Comparison of ENCODE assay signal across 1 cellular context in genomic region chr6:169752074-169752623, GRCh38.
A peak's percentile ranks its signal among the peaks of the same experiment; 100 is the strongest.
TF ChIP-seq lines count a peak whose summit lies in the region.

No MANE protein-coding gene starts in this region.

TF ChIP-seq in HepG2, 621 proteins besides CTCF, POLR2A, EP300 and RAD21 (continues in another document):
- TF ChIP-seq DR1 (CRISPR knock-in tag; IDR thresholded peaks at IDR 0.05) (no peak), AKAP8 (CRISPR knock-in tag; IDR thresholded peaks at IDR 0.05) (no peak), KDM3A (CRISPR knock-in tag; IDR thresholded peaks at IDR 0.05; ENCODE audit: low read depth) (no peak), RXRB (CRISPR knock-in tag; IDR thresholded peaks at IDR 0.05; ENCODE audit: borderline replicate concordance) (0 out of 2 replicates have a peak, but pooled peaks have one; percentile 34), KDM5A (IDR thresholded peaks at IDR 0.05; ENCODE audit: borderline replicate concordance, low read length) (0 out of 2 replicates have a peak, but pooled peaks have one; percentile 39), NR0B2 (CRISPR knock-in tag; IDR thresholded peaks at IDR 0.05) (0 out of 2 replicates have a peak, but pooled peaks have one; percentile 11), MED8 (CRISPR knock-in tag; IDR thresholded peaks at IDR 0.05; ENCODE audit: insufficient replicate concordance) (no peak), SOX5 (CRISPR knock-in tag; IDR thresholded peaks at IDR 0.05; ENCODE audit: borderline replicate concordance) (0 out of 2 replicates have a peak, but pooled peaks have one; percentile 10), RCOR2 (CRISPR knock-in tag; IDR thresholded peaks at IDR 0.05) (peak; percentile 51; the same call in 1 of the 2 replicates), ZNF446 (CRISPR knock-in tag; IDR thresholded peaks at IDR 0.05) (no peak), CREB1 (IDR thresholded peaks at IDR 0.05) (no peak), CREB1 (CRISPR knock-in tag; IDR thresholded peaks at IDR 0.05) (peak; percentile 71), ZNF781 (CRISPR knock-in tag; IDR thresholded peaks at IDR 0.05; ENCODE audit: borderline replicate concordance, not compliant biosample characterization) (peak; percentile 58), NCOA1 (CRISPR knock-in tag; IDR thresholded peaks at IDR 0.05) (0 out of 2 replicates have a peak, but pooled peaks have one; percentile 86), CEBPZ (IDR thresholded peaks at IDR 0.05; ENCODE audit: low read length) (no peak), TOE1 (CRISPR knock-in tag; IDR thresholded peaks at IDR 0.05) (0 out of 2 replicates have a peak, but pooled peaks have one; percentile 31), BCL6 (CRISPR knock-in tag; IDR thresholded peaks at IDR 0.05) (0 out of 2 replicates have a peak, but pooled peaks have one; percentile 13), POLR2AphosphoS5 (IDR thresholded peaks at IDR 0.05; ENCODE audit: low read depth, low read length) (0 out of 2 replicates have a peak, but pooled peaks have one; percentile 27), ZNF660 (CRISPR knock-in tag; IDR thresholded peaks at IDR 0.05; ENCODE audit: borderline replicate concordance, low read depth) (no peak), ZBTB20 (CRISPR knock-in tag; IDR thresholded peaks at IDR 0.05; ENCODE audit: borderline replicate concordance, low read depth) (no peak; the same call in 1 of the 2 replicates), SIN3A (IDR thresholded peaks at IDR 0.05; ENCODE audit: borderline replicate concordance, low read depth, low read length) (0 out of 2 replicates have a peak, but pooled peaks have one; percentile 47), DNMT1 (CRISPR knock-in tag; IDR thresholded peaks at IDR 0.05) (no peak), THAP8 (CRISPR knock-in tag; IDR thresholded peaks at IDR 0.05; ENCODE audit: borderline replicate concordance) (no peak), LCORL (IDR thresholded peaks at IDR 0.05) (no peak), LCORL (CRISPR knock-in tag; IDR thresholded peaks at IDR 0.05) (peak; percentile 4; the same call in 1 of the 2 replicates), ZNF335 (CRISPR knock-in tag; IDR thresholded peaks at IDR 0.05) (peak; percentile 52; the same call in 1 of the 2 replicates), ZNF3 (CRISPR knock-in tag; IDR thresholded peaks at IDR 0.05) (no peak), TEF (CRISPR knock-in tag; IDR thresholded peaks at IDR 0.05) (0 out of 2 replicates have a peak, but pooled peaks have one; percentile 3), SMC3 (IDR thresholded peaks at IDR 0.05; ENCODE audit: low read length) (peak; percentile 13; the same call in 1 of the 2 replicates), CC2D1A (CRISPR knock-in tag; IDR thresholded peaks at IDR 0.05) (0 out of 2 replicates have a peak, but pooled peaks have one; percentile 15), ZNF737 (CRISPR knock-in tag; IDR thresholded peaks at IDR 0.05; ENCODE audit: borderline replicate concordance) (peak; percentile 1; the same call in 1 of the 2 replicates), CERS6 (CRISPR knock-in tag; IDR thresholded peaks at IDR 0.05) (0 out of 2 replicates have a peak, but pooled peaks have one; percentile 33), HDAC1 (CRISPR knock-in tag; IDR thresholded peaks at IDR 0.05) (no peak), GFI1 (CRISPR knock-in tag; IDR thresholded peaks at IDR 0.05; ENCODE audit: borderline replicate concordance) (no peak), ZNF18 (CRISPR knock-in tag; IDR thresholded peaks at IDR 0.05; ENCODE audit: insufficient replicate concordance) (peak; percentile 7), BCLAF1 (IDR thresholded peaks at IDR 0.05) (no peak), SNAI1 (CRISPR knock-in tag; IDR thresholded peaks at IDR 0.05; ENCODE audit: borderline replicate concordance) (no peak), ZNF30 (CRISPR knock-in tag; IDR thresholded peaks at IDR 0.05) (0 out of 2 replicates have a peak, but pooled peaks have one; percentile 53), ZNF12 (CRISPR knock-in tag; IDR thresholded peaks at IDR 0.05) (peak; percentile 2; the same call in 1 of the 2 replicates), SOX13 (IDR thresholded peaks at IDR 0.05) (no peak), SOX13 (CRISPR knock-in tag; conservative IDR thresholded peaks at IDR 0.05 in 1 of 2, IDR thresholded peaks at IDR 0.05 in 1 of 2) (0 out of 4 replicates have a peak, but pooled peaks of 1 of the 2 experiments have one; percentile 52)
- TF ChIP-seq, protein P1, sequence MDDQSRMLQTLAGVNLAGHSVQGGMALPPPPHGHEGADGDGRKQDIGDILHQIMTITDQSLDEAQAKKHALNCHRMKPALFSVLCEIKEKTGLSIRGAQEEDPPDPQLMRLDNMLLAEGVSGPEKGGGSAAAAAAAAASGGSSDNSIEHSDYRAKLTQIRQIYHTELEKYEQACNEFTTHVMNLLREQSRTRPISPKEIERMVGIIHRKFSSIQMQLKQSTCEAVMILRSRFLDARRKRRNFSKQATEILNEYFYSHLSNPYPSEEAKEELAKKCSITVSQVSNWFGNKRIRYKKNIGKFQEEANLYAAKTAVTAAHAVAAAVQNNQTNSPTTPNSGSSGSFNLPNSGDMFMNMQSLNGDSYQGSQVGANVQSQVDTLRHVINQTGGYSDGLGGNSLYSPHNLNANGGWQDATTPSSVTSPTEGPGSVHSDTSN (CRISPR knock-in tag; IDR thresholded peaks at IDR 0.05; ENCODE audit: borderline replicate concordance), result no peak
- TF ChIP-seq, protein P2, sequence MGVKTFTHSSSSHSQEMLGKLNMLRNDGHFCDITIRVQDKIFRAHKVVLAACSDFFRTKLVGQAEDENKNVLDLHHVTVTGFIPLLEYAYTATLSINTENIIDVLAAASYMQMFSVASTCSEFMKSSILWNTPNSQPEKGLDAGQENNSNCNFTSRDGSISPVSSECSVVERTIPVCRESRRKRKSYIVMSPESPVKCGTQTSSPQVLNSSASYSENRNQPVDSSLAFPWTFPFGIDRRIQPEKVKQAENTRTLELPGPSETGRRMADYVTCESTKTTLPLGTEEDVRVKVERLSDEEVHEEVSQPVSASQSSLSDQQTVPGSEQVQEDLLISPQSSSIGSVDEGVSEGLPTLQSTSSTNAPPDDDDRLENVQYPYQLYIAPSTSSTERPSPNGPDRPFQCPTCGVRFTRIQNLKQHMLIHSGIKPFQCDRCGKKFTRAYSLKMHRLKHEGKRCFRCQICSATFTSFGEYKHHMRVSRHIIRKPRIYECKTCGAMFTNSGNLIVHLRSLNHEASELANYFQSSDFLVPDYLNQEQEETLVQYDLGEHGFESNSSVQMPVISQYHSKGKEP (CRISPR knock-in tag; IDR thresholded peaks at IDR 0.05), result peak; percentile 47; the same call in 1 of the 2 replicates
- TF ChIP-seq, protein P3, sequence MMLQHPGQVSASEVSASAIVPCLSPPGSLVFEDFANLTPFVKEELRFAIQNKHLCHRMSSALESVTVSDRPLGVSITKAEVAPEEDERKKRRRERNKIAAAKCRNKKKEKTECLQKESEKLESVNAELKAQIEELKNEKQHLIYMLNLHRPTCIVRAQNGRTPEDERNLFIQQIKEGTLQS (CRISPR knock-in tag; IDR thresholded peaks at IDR 0.05), result no peak
- TF ChIP-seq, protein P4, sequence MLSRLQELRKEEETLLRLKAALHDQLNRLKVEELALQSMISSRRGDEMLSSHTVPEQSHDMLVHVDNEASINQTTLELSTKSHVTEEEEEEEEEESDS (CRISPR knock-in tag; IDR thresholded peaks at IDR 0.05; ENCODE audit: borderline replicate concordance), result 0 out of 2 replicates have a peak, but pooled peaks have one; percentile 66
- TF ChIP-seq, protein P5, sequence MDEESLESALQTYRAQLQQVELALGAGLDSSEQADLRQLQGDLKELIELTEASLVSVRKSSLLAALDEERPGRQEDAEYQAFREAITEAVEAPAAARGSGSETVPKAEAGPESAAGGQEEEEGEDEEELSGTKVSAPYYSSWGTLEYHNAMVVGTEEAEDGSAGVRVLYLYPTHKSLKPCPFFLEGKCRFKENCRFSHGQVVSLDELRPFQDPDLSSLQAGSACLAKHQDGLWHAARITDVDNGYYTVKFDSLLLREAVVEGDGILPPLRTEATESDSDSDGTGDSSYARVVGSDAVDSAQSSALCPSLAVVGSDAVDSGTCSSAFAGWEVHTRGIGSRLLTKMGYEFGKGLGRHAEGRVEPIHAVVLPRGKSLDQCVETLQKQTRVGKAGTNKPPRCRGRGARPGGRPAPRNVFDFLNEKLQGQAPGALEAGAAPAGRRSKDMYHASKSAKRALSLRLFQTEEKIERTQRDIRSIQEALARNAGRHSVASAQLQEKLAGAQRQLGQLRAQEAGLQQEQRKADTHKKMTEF (CRISPR knock-in tag; IDR thresholded peaks at IDR 0.05), result no peak
- TF ChIP-seq, protein P6, sequence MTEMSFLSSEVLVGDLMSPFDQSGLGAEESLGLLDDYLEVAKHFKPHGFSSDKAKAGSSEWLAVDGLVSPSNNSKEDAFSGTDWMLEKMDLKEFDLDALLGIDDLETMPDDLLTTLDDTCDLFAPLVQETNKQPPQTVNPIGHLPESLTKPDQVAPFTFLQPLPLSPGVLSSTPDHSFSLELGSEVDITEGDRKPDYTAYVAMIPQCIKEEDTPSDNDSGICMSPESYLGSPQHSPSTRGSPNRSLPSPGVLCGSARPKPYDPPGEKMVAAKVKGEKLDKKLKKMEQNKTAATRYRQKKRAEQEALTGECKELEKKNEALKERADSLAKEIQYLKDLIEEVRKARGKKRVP (CRISPR knock-in tag; IDR thresholded peaks at IDR 0.05), result peak in 1 of 2 experiments; percentile 14; a peak in 1 of 4 replicates
